Comparison of ENCODE assay signal across 19 cellular contexts in the genomic region with DNA sequence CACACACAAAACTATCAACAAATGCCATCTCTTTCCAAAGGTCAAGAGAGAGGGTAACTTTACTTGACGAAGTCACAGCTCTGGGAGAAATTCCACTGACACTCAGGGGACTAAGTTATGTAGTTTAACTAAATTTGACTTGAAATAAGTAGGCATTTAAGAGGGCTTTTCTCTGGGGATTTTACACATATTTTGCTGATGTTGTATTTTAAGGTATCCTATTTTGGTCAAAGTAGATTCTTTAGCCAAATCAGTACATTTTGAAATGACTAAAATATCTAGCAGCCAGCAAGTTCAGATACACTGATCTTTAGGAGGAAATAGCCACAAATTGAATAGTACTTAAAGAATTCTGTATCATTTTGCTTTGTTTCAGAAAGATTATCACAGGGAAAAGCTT.
"Had no signal": no experiment of that assay in that cellular context is flagged by ENCODE, and none has a peak within 500 bp of the region (broad histone marks: within the 10 kb centered on the region; RNA-seq: fewer than 3 reads in every experiment).

No MANE protein-coding gene starts in this region.

- H3K4me3 ChIP-seq: SJSA1, SK-N-MC had no signal

- DNase-seq: Kasumi-1, MM.1S, NCI-H1092 treated with DMSO at 0.1 percent for 48 hours, NCI-H1436, NCI-H187, NCI-H2029, NCI-H2171 treated with DMSO at 0.1 percent for 48 hours, NCI-H510A, NCI-H524 treated with DMSO at 0.1 percent for 48 hours, NCI-H774, Right ventricle myocardium superior, RPMI8226, SIG-M5 had no signal

- H3K9me3 ChIP-seq: SJSA1 had no signal

- FAIRE-seq: HTR-8/SVneo, RCC 7860 had no signal

- H3K27me3 ChIP-seq: SJSA1 had no signal

- H3K36me3 ChIP-seq: SJSA1 had no signal

- H3K9ac ChIP-seq: KMS-11 had no signal

- H3K27ac ChIP-seq: HL-60, KMS-11, SJSA1, SK-N-MC had no signal

- H3K4me2 ChIP-seq: KMS-11 had no signal
